7 cellular contexts compared by ENCODE assay signal in the genomic region with DNA sequence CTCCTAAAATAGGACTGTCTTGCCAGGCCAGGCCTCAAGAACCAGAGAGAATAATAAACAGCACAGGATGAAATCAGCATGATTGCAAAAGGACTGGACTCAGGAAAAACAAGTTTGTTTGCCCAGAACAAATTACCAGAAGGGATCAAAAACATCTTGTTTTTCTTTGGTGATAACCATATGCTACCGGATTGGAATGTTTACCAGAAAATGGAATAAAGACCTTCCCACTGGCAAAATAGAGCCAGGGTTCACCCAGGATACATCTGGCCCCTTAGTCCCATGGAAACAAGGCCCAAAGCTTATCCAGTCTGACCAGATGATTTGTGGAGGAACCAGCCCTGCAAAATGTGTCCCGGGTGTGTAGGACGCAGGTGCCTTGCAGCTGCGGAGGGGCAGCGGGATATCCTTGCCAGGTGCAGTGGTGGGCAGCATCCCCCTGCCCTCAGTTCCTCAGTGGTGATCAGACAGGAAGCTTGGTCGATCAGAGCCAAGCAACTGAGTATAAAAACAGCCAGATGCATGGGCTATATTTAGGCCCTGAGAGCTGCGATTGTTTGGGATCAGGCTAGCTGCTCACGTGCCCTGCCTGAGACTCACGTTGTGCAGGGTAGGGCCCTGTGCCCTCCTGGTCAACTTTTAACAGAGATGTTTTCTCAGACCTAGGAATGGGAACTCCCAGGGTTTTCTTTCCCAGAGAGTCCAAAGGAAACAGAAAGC. TPM values are rescaled to one million over a fixed set of nuclear protein-coding genes. Genes with fewer than 3 reads are reported as not detected.
DNase-seq lines count a peak whose midpoint lies in the region; ATAC-seq and TF ChIP-seq lines count a peak whose summit lies in the region.

No MANE protein-coding gene starts in this region.

- DNase-seq in KBM-7 (peak; percentile 45), right lobe of liver (peak; percentile 63 to 85 (median 82)), substantia nigra (lab: John Stamatoyannopoulos, UW) (peak in 20 of 49 donors; percentile 41 to 76 (median 54)), RWPE1 (ENCODE audit: low spot score) (no peak)
- no peak for DNase-seq in central memory CD8-positive, alpha-beta T cell (ENCODE audit: low spot score in 2 of 2)
- DNase-seq in activated effector memory CD4-positive, alpha-beta T cell treated with Interleukin-2 at 50 U/mL for 16 hours: no peak
- no peak for DNase-seq in activated effector memory CD4-positive, alpha-beta T cell treated with anti-CD3 and anti-CD28 coated beads, Interleukin-2, amount 50 U/mL, for 16 hours

- no peak for TF ChIP-seq POLR2A in right lobe of liver (IDR thresholded peaks at IDR 0.05)

- ATAC-seq in central memory CD8-positive, alpha-beta T cell (replicated peaks; ENCODE audit: extremely low read depth, poor library complexity, severe bottlenecking): no peak
- ATAC-seq in right lobe of liver: peak; percentile 51 to 74 (median 60)

- intact Hi-C loops in right lobe of liver (cut with DNase I): no loop called here

- POLR2A ChIA-PET in RWPE1 (lab: Yijun Ruan, JAX; ENCODE audit: low non-redundant PET): no interaction called here

- CTCF ChIA-PET in RWPE1 (lab: Yijun Ruan, JAX): no interaction called here

- peaks cover 28% of the 10 kb centered on the region for H3K4me1 Mint-ChIP-seq in central memory CD8-positive, alpha-beta T cell

- H3K36me3 ChIP-seq in right lobe of liver: no peaks in the 10 kb centered on the region

- 13% methylated on average over 4 of the region's 9 CpGs for WGBS in right lobe of liver (ENCODE audit: insufficient coverage, low coverage, low lambda C conversion rate, missing lambda C conversion rate)

- H3K27me3 Mint-ChIP-seq in central memory CD8-positive, alpha-beta T cell: no peaks in the 10 kb centered on the region

- peak overlapping the region; percentile 9 for H3K4me3 Mint-ChIP-seq in central memory CD8-positive, alpha-beta T cell

- TF ChIP-seq CTCF in right lobe of liver (IDR thresholded peaks at IDR 0.05) (no peak), RWPE1 (conservative IDR thresholded peaks at IDR 0.05; ENCODE audit: low read depth) (no peak)

- in situ Hi-C loops in KBM-7 (cut with MboI; ENCODE audit: low pct_unique_long_range_greater_than_20kb, low sequenced_read_pairs): no loop called here

- peaks cover 0 to 81% (median 46%) of the 10 kb centered on the region in 4 donors for H3K4me1 ChIP-seq in right lobe of liver

- H3K27ac ChIP-seq in right lobe of liver: peak overlapping the region; percentile 86 to 96 (median 95)
- H3K27ac ChIP-seq in substantia nigra (ENCODE audit: low read depth, low read length, poor library complexity, severe bottlenecking): peak overlapping the region; percentile 62
- no peak overlapping the region for H3K27ac ChIP-seq in RWPE1

- H3K9me3 Mint-ChIP-seq in central memory CD8-positive, alpha-beta T cell: no peaks in the 10 kb centered on the region

- H3K9me3 ChIP-seq in right lobe of liver: no peaks in the 10 kb centered on the region

- H3K27me3 ChIP-seq in right lobe of liver: no peaks in the 10 kb centered on the region

- peaks cover 11% of the 10 kb centered on the region for H3K36me3 Mint-ChIP-seq in central memory CD8-positive, alpha-beta T cell (ENCODE audit: insufficient read depth)

- no peak overlapping the region for H3K4me3 ChIP-seq in right lobe of liver

- peak overlapping the region; percentile 80 for H3K27ac Mint-ChIP-seq in central memory CD8-positive, alpha-beta T cell (ENCODE audit: low read depth)

RNA-seq across cellular contexts. Expression of gene ZNF22, which starts 4.6 kb away (rescaled TPM):
- total RNA-seq in right lobe of liver: 10 to 100 TPM; 10.3 to 25.2 (median 12.2) TPM

RNA-seq across cellular contexts. Expression of gene DEPP1, which starts 17.5 kb away (rescaled TPM):
- total RNA-seq in right lobe of liver: 10 to 100 TPM in 5 of 6 experiments, 1 to 10 TPM in 1; 5.3 to 94.6 (median 71.5) TPM

RNA-seq across cellular contexts. Expression of gene RASSF4, which starts 36.5 kb away (rescaled TPM):
- total RNA-seq in right lobe of liver: 10 to 100 TPM; 13.6 to 28.5 (median 19.6) TPM

Comparison
In these comparisons a context has a peak if more than half of its experiments do, and no peak if none do; other contexts are left out.
1. DNase-seq: peak in KBM-7 (single experiment) and right lobe of liver (3 of 3); none in central memory CD8-positive, alpha-beta T cell (0 of 2), activated effector memory CD4-positive, alpha-beta T cell treated with Interleukin-2 at 50 U/mL for 16 hours (single experiment), activated effector memory CD4-positive, alpha-beta T cell treated with anti-CD3 and anti-CD28 coated beads, Interleukin-2, amount 50 U/mL, for 16 hours (single experiment) and RWPE1 (single experiment).